In the genomic region with DNA sequence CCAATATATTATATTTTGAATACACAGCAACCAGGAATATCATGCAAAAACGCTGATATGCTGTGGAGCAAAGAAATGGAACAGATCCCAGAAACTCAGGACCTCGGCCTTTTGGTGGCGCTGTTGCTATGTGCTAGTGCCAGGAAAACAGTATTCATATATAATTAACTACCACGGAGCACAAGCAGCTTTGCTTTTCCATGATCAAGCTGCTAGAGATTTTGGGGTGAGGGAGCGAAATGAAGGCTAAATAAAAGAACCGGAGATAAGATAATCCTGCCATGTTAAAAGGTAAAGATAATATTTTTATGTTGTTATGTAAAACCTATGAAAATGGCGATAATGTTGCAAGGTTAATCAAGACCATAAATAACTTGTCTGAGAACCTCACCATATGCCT, we compare ENCODE assay signal across 1 cellular context.
TF ChIP-seq lines count a peak whose summit lies in the region.

No MANE protein-coding gene starts in this region.

TF ChIP-seq in SK-N-SH treated with all-trans-retinoic acid at 6 μM for 48 hours, 23 proteins besides CTCF, POLR2A, EP300 and RAD21 (continued from another document):
- no peak for TF ChIP-seq CSRNP3 (CRISPR knock-in tag; IDR thresholded peaks at IDR 0.05)
- TF ChIP-seq ZFP30 (CRISPR knock-in tag; IDR thresholded peaks at IDR 0.05), result no peak
- TF ChIP-seq, protein P1, sequence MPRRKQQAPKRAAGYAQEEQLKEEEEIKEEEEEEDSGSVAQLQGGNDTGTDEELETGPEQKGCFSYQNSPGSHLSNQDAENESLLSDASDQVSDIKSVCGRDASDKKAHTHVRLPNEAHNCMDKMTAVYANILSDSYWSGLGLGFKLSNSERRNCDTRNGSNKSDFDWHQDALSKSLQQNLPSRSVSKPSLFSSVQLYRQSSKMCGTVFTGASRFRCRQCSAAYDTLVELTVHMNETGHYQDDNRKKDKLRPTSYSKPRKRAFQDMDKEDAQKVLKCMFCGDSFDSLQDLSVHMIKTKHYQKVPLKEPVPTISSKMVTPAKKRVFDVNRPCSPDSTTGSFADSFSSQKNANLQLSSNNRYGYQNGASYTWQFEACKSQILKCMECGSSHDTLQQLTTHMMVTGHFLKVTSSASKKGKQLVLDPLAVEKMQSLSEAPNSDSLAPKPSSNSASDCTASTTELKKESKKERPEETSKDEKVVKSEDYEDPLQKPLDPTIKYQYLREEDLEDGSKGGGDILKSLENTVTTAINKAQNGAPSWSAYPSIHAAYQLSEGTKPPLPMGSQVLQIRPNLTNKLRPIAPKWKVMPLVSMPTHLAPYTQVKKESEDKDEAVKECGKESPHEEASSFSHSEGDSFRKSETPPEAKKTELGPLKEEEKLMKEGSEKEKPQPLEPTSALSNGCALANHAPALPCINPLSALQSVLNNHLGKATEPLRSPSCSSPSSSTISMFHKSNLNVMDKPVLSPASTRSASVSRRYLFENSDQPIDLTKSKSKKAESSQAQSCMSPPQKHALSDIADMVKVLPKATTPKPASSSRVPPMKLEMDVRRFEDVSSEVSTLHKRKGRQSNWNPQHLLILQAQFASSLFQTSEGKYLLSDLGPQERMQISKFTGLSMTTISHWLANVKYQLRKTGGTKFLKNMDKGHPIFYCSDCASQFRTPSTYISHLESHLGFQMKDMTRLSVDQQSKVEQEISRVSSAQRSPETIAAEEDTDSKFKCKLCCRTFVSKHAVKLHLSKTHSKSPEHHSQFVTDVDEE (CRISPR knock-in tag; IDR thresholded peaks at IDR 0.05), result no peak
